In genomic region chr6:131270534-131270933, GRCh38 we compare ENCODE assay signal across 21 cellular contexts.
DNase-seq lines count a peak whose midpoint lies in the region; ATAC-seq and TF ChIP-seq lines count a peak whose summit lies in the region.
"Had no signal": no experiment of that assay in that cellular context is flagged by ENCODE, and none has a peak within 500 bp of the region (broad histone marks: within the 10 kb centered on the region; RNA-seq: fewer than 3 reads in every experiment).

No MANE protein-coding gene starts in this region.

- H3K27me3 Mint-ChIP-seq in activated T-cell treated with anti-CD3 and anti-CD28 coated beads, Interleukin-2, amount 50 U/mL, for 24 hours = no peaks in the 10 kb centered on the region
- H3K27me3 Mint-ChIP-seq in activated naive CD4-positive, alpha-beta T cell treated with anti-CD3 and anti-CD28 coated beads, Interleukin-2, amount 50 U/mL, for 24 hours = no peaks in the 10 kb centered on the region
- H3K27me3 Mint-ChIP-seq in activated naive CD4-positive, alpha-beta T cell treated with anti-CD3 and anti-CD28 coated beads, Interleukin-2, amount 10 ng/mL, durations not matched to agents 7 days and 5 days = no peaks in the 10 kb centered on the region
- H3K27me3 Mint-ChIP-seq in WTC11 (ENCODE audit: low read depth) = no peaks in the 10 kb centered on the region; the same call in 1 of the 2 replicates
- H3K27me3 Mint-ChIP-seq: B cell; CD4-positive, alpha-beta memory T cell had no signal

- ATAC-seq in WTC11 = no peak
- ATAC-seq: A549, GM12878 had no signal

- no peak for DNase-seq in activated T-cell treated with anti-CD3 and anti-CD28 coated beads, Interleukin-2, amount 50 U/mL, for 24 hours
- DNase-seq in activated T-cell treated with anti-CD3 and anti-CD28 coated beads, Interleukin-2, amount 50 U/mL, for 48 hours = no peak
- DNase-seq in activated naive CD4-positive, alpha-beta T cell treated with anti-CD3 and anti-CD28 coated beads, Interleukin-2, amount 10 ng/mL, durations not matched to agents 7 days and 5 days = no peak
- no peak for DNase-seq in WTC11 (ENCODE audit: low spot score)
- no peak for DNase-seq in HT-29 (ENCODE audit: low spot score)
- no peak for DNase-seq in stimulated activated CD4-positive, alpha-beta T cell treated with anti-CD3 and anti-CD28 coated beads, Interleukin-2, amount 100 ng/mL, for 24 hours
- DNase-seq: AML-193; CD4-positive, alpha-beta memory T cell; CD8-positive, alpha-beta memory T cell; COR-L47; DMS 273 treated with DMSO at 0.1 percent for 48 hours; DMS153; DMS53; DMS79; DND-41; EL; GDM1 had no signal

- CTCF ChIA-PET in activated naive CD4-positive, alpha-beta T cell treated with anti-CD3 and anti-CD28 coated beads, Interleukin-2, amount 10 ng/mL, durations not matched to agents 7 days and 5 days (lab: Charles Lee) = no interaction called here
- CTCF ChIA-PET in WTC11 (lab: Charles Lee) = no interaction called here

- H3K4me3 Mint-ChIP-seq in activated T-cell treated with anti-CD3 and anti-CD28 coated beads, Interleukin-2, amount 50 U/mL, for 24 hours = no peak overlapping the region
- H3K4me3 Mint-ChIP-seq in activated naive CD4-positive, alpha-beta T cell treated with anti-CD3 and anti-CD28 coated beads, Interleukin-2, amount 50 U/mL, for 24 hours = no peak overlapping the region
- H3K4me3 Mint-ChIP-seq in activated naive CD4-positive, alpha-beta T cell treated with anti-CD3 and anti-CD28 coated beads, Interleukin-2, amount 10 ng/mL, durations not matched to agents 7 days and 5 days = no peak overlapping the region
- no peak overlapping the region for H3K4me3 Mint-ChIP-seq in WTC11
- H3K4me3 Mint-ChIP-seq: B cell; CD4-positive, alpha-beta memory T cell; CD8-positive, alpha-beta memory T cell had no signal

- POLR2A ChIA-PET in WTC11 (lab: Charles Lee) = no interaction called here

- no peak for TF ChIP-seq CTCF in WTC11 (IDR thresholded peaks at IDR 0.05)

- peak overlapping the region; percentile 89 for H3K27ac Mint-ChIP-seq in activated T-cell treated with anti-CD3 and anti-CD28 coated beads, Interleukin-2, amount 50 U/mL, for 24 hours
- peak overlapping the region; percentile 43 for H3K27ac Mint-ChIP-seq in activated naive CD4-positive, alpha-beta T cell treated with anti-CD3 and anti-CD28 coated beads, Interleukin-2, amount 50 U/mL, for 24 hours
- no peak overlapping the region for H3K27ac Mint-ChIP-seq in activated naive CD4-positive, alpha-beta T cell treated with anti-CD3 and anti-CD28 coated beads, Interleukin-2, amount 10 ng/mL, durations not matched to agents 7 days and 5 days
- no peak overlapping the region for H3K27ac Mint-ChIP-seq in WTC11
- H3K27ac Mint-ChIP-seq: B cell; CD8-positive, alpha-beta memory T cell had no signal

- peaks cover 18% of the 10 kb centered on the region for H3K9me3 Mint-ChIP-seq in activated T-cell treated with anti-CD3 and anti-CD28 coated beads, Interleukin-2, amount 50 U/mL, for 24 hours
- H3K9me3 Mint-ChIP-seq in activated naive CD4-positive, alpha-beta T cell treated with anti-CD3 and anti-CD28 coated beads, Interleukin-2, amount 50 U/mL, for 24 hours = peaks cover 17% of the 10 kb centered on the region
- peaks cover 20% of the 10 kb centered on the region for H3K9me3 Mint-ChIP-seq in activated naive CD4-positive, alpha-beta T cell treated with anti-CD3 and anti-CD28 coated beads, Interleukin-2, amount 10 ng/mL, durations not matched to agents 7 days and 5 days
- peaks cover 20% of the 10 kb centered on the region for H3K9me3 Mint-ChIP-seq in WTC11

- H3K4me1 Mint-ChIP-seq in activated T-cell treated with anti-CD3 and anti-CD28 coated beads, Interleukin-2, amount 50 U/mL, for 24 hours (ENCODE audit: low read depth) = peaks cover 44% of the 10 kb centered on the region
- peaks cover 70% of the 10 kb centered on the region for H3K4me1 Mint-ChIP-seq in activated naive CD4-positive, alpha-beta T cell treated with anti-CD3 and anti-CD28 coated beads, Interleukin-2, amount 50 U/mL, for 24 hours
- H3K4me1 Mint-ChIP-seq in activated naive CD4-positive, alpha-beta T cell treated with anti-CD3 and anti-CD28 coated beads, Interleukin-2, amount 10 ng/mL, durations not matched to agents 7 days and 5 days = no peaks in the 10 kb centered on the region
- H3K4me1 Mint-ChIP-seq in WTC11 = peaks cover 18% of the 10 kb centered on the region
- H3K4me1 Mint-ChIP-seq: B cell had no signal

- H3K36me3 Mint-ChIP-seq in activated T-cell treated with anti-CD3 and anti-CD28 coated beads, Interleukin-2, amount 50 U/mL, for 24 hours (ENCODE audit: low read depth) = peaks cover 61% of the 10 kb centered on the region
- H3K36me3 Mint-ChIP-seq in activated naive CD4-positive, alpha-beta T cell treated with anti-CD3 and anti-CD28 coated beads, Interleukin-2, amount 50 U/mL, for 24 hours = peaks cover 48% of the 10 kb centered on the region
- H3K36me3 Mint-ChIP-seq in activated naive CD4-positive, alpha-beta T cell treated with anti-CD3 and anti-CD28 coated beads, Interleukin-2, amount 10 ng/mL, durations not matched to agents 7 days and 5 days = peaks cover 31% of the 10 kb centered on the region
- H3K36me3 Mint-ChIP-seq in WTC11 = peaks cover 23% of the 10 kb centered on the region

TF ChIP-seq in WTC11, 78 proteins besides CTCF, POLR2A, EP300 and RAD21:
- 0 out of 2 replicates have a peak, but pooled peaks have one; percentile 19 for TF ChIP-seq GTF2I (CRISPR knock-in tag; conservative IDR thresholded peaks at IDR 0.05)
- no peak for TF ChIP-seq NR2C2 (CRISPR knock-in tag; IDR thresholded peaks at IDR 0.05)

Comparison
In these comparisons a context has a peak if more than half of its experiments do, and no peak if none do; other contexts are left out.
1. H3K27ac Mint-ChIP-seq: peak in activated T-cell treated with anti-CD3 and anti-CD28 coated beads, Interleukin-2, amount 50 U/mL, for 24 hours (single experiment) and activated naive CD4-positive, alpha-beta T cell treated with anti-CD3 and anti-CD28 coated beads, Interleukin-2, amount 50 U/mL, for 24 hours (single experiment); none in activated naive CD4-positive, alpha-beta T cell treated with anti-CD3 and anti-CD28 coated beads, Interleukin-2, amount 10 ng/mL, durations not matched to agents 7 days and 5 days (single experiment) and WTC11 (single experiment).